In genomic region chr11:1458340-1459218, GRCh38 we compare ENCODE assay signal across 9 cellular contexts. TPM values are rescaled to one million over a fixed set of nuclear protein-coding genes. Genes with fewer than 3 reads are reported as not detected.
DNase-seq lines count a peak whose midpoint lies in the region; ATAC-seq and TF ChIP-seq lines count a peak whose summit lies in the region.
"Had no signal": no experiment of that assay in that cellular context is flagged by ENCODE, and none has a peak within 500 bp of the region (broad histone marks: within the 10 kb centered on the region; RNA-seq: fewer than 3 reads in every experiment).

No MANE protein-coding gene starts in this region.

- ATAC-seq in omental fat pad (ENCODE audit: low FRiP score) (peak; percentile 45), GM18502 (IDR thresholded peaks at IDR 0.05; ENCODE audit: poor library complexity, unreplicated experiment) (no peak), HG02571 (IDR thresholded peaks at IDR 0.05; ENCODE audit: unreplicated experiment) (no peak)

- 38 to 56% methylated on average over 15 to 18 of the region's 18 CpGs for WGBS in esophagus, 2 donors

- no peak overlapping the region for H3K27ac Mint-ChIP-seq in activated naive CD8-positive, alpha-beta T cell treated with anti-CD3 and anti-CD28 coated beads for 36 hours
- H3K27ac Mint-ChIP-seq: dendritic cell treated with granulocyte-macrophage colony-stimulating factor and Interleukin-4, amounts not matched to agents 40 ng/mL and 50 ng/mL, for 4 days had no signal

- H3K9me3 ChIP-seq in esophagus (ENCODE audit: control insufficient read depth in 2 of 2, insufficient read depth in 1 of 2, low read depth in 1 of 2, low read length in 1 of 2), result no peaks in the 10 kb centered on the region

- no peak for TF ChIP-seq CTCF in omental fat pad (IDR thresholded peaks at IDR 0.05)

- DNase-seq in EL (peak; percentile 42), NCI-H526 (lab: John Stamatoyannopoulos, UW) (peak; percentile 94 to 97), omental fat pad (ENCODE audit: low spot score) (no peak), epidermal melanocyte (ENCODE audit: insufficient read length, low spot score) (no peak)
- DNase-seq in activated naive CD8-positive, alpha-beta T cell treated with anti-CD3 and anti-CD28 coated beads for 36 hours, result no peak

- H3K4me3 ChIP-seq in esophagus (ENCODE audit: low read depth in 1 of 2, low read length in 2 of 2), result no peak overlapping the region

- H3K27ac ChIP-seq in esophagus (ENCODE audit: low read depth in 2 of 2, low read length in 1 of 2), result peak overlapping the region; percentile 53 to 85

- H3K36me3 ChIP-seq in esophagus (ENCODE audit: control insufficient read depth in 2 of 2, insufficient read depth in 2 of 2, low read length in 1 of 2), result no peaks in the 10 kb centered on the region

- H3K4me3 Mint-ChIP-seq in activated naive CD8-positive, alpha-beta T cell treated with anti-CD3 and anti-CD28 coated beads for 36 hours, result no peak overlapping the region
- H3K4me3 Mint-ChIP-seq: dendritic cell treated with granulocyte-macrophage colony-stimulating factor and Interleukin-4, amounts not matched to agents 40 ng/mL and 50 ng/mL, for 4 days had no signal

- no peaks in the 10 kb centered on the region for H3K4me1 Mint-ChIP-seq in activated naive CD8-positive, alpha-beta T cell treated with anti-CD3 and anti-CD28 coated beads for 36 hours

- H3K36me3 Mint-ChIP-seq in activated naive CD8-positive, alpha-beta T cell treated with anti-CD3 and anti-CD28 coated beads for 36 hours, result no peaks in the 10 kb centered on the region

- H3K4me1 ChIP-seq in esophagus (ENCODE audit: control insufficient read depth in 2 of 2, insufficient read depth in 2 of 2, low read length in 1 of 2), result peaks cover 0 to 17% of the 10 kb centered on the region in 2 donors

- no peaks in the 10 kb centered on the region for H3K27me3 ChIP-seq in esophagus (ENCODE audit: control insufficient read depth in 1 of 2, insufficient read depth in 2 of 2, low read length in 2 of 2)

- no peaks in the 10 kb centered on the region for H3K27me3 Mint-ChIP-seq in activated naive CD8-positive, alpha-beta T cell treated with anti-CD3 and anti-CD28 coated beads for 36 hours
- H3K27me3 Mint-ChIP-seq: dendritic cell treated with granulocyte-macrophage colony-stimulating factor and Interleukin-4, amounts not matched to agents 40 ng/mL and 50 ng/mL, for 4 days had no signal

- no peaks in the 10 kb centered on the region for H3K9me3 Mint-ChIP-seq in activated naive CD8-positive, alpha-beta T cell treated with anti-CD3 and anti-CD28 coated beads for 36 hours
- H3K9me3 Mint-ChIP-seq: dendritic cell treated with granulocyte-macrophage colony-stimulating factor and Interleukin-4, amounts not matched to agents 40 ng/mL and 50 ng/mL, for 4 days had no signal

RNA-seq across cellular contexts. Expression of gene MOB2, which starts 28.0 kb away (rescaled TPM):
- polyA plus RNA-seq in esophagus, result 10 to 100 TPM; 33.2 to 43.8 TPM
- 10 to 100 TPM; 27.3 to 64.9 (median 34.1) TPM for total RNA-seq in omental fat pad
- total RNA-seq in activated naive CD8-positive, alpha-beta T cell treated with anti-CD3 and anti-CD28 coated beads for 36 hours, result 10 to 100 TPM; 15.2 to 16.3 TPM

Comparison
In these comparisons a context has a peak if more than half of its experiments do, and no peak if none do; other contexts are left out.
1. DNase-seq: peak in EL (single experiment) and NCI-H526 (2 of 2); none in omental fat pad (single experiment), activated naive CD8-positive, alpha-beta T cell treated with anti-CD3 and anti-CD28 coated beads for 36 hours (single experiment) and epidermal melanocyte (single experiment).